In genomic region chr12:29242921-29243431, GRCh38 we compare ENCODE assay signal across 10 cellular contexts.
DNase-seq lines count a peak whose midpoint lies in the region; TF ChIP-seq lines count a peak whose summit lies in the region.
"Had no signal": no experiment of that assay in that cellular context is flagged by ENCODE, and none has a peak within 500 bp of the region (broad histone marks: within the 10 kb centered on the region; RNA-seq: fewer than 3 reads in every experiment).

No MANE protein-coding gene starts in this region.

- peaks cover 39% of the 10 kb centered on the region for H3K4me1 Mint-ChIP-seq in CD14-positive monocyte
- peaks cover 65% of the 10 kb centered on the region for H3K4me1 Mint-ChIP-seq in dendritic cell treated with granulocyte-macrophage colony-stimulating factor and Interleukin-4, amounts not matched to agents 40 ng/mL and 50 ng/mL, for 4 days (ENCODE audit: low read depth)
- H3K4me1 Mint-ChIP-seq in activated CD4-positive, alpha-beta memory T cell treated with anti-CD3 and anti-CD28 coated beads, Interleukin-2, amount 10 ng/mL, durations not matched to agents 7 days and 5 days, result peaks cover 24% of the 10 kb centered on the region

- peak overlapping the region; percentile 76 for H3K27ac ChIP-seq in muscle layer of duodenum (ENCODE audit: low read length)
- H3K27ac ChIP-seq: C4-2B had no signal

- intact Hi-C loops in CD14-positive monocyte (cut with micrococcal nuclease), result loop anchor here (5.0 to 10.0 kb wide), 3 partner anchors 86 to 182 kb away; no protein-coding TSS in a partner anchor
- intact Hi-C loops in dendritic cell treated with granulocyte-macrophage colony-stimulating factor and Interleukin-4, amounts not matched to agents 40 ng/mL and 50 ng/mL, for 4 days (cut with micrococcal nuclease), result loop anchor here (2.0 to 5.0 kb wide), 2 partner anchors 34 to 76 kb away; no protein-coding TSS in a partner anchor

- H3K4me3 Mint-ChIP-seq in CD14-positive monocyte, result peak overlapping the region in 1 of 2 donors; percentile 16
- no peak overlapping the region for H3K4me3 Mint-ChIP-seq in dendritic cell treated with granulocyte-macrophage colony-stimulating factor and Interleukin-4, amounts not matched to agents 40 ng/mL and 50 ng/mL, for 4 days
- H3K4me3 Mint-ChIP-seq in activated CD4-positive, alpha-beta memory T cell treated with anti-CD3 and anti-CD28 coated beads, Interleukin-2, amount 10 ng/mL, durations not matched to agents 7 days and 5 days, result no peak overlapping the region

- H3K9me3 ChIP-seq in muscle layer of duodenum (ENCODE audit: control insufficient read depth in 1 of 2, low read length in 2 of 2) (no peaks in the 10 kb centered on the region), MG63 (no peaks in the 10 kb centered on the region; the same call in 1 of the 2 replicates)

- peak overlapping the region; percentile 97 to 100 (median 99) for H3K27ac Mint-ChIP-seq in CD14-positive monocyte
- H3K27ac Mint-ChIP-seq in dendritic cell treated with granulocyte-macrophage colony-stimulating factor and Interleukin-4, amounts not matched to agents 40 ng/mL and 50 ng/mL, for 4 days, result peak overlapping the region; percentile 86
- no peak overlapping the region for H3K27ac Mint-ChIP-seq in activated CD4-positive, alpha-beta memory T cell treated with anti-CD3 and anti-CD28 coated beads, Interleukin-2, amount 10 ng/mL, durations not matched to agents 7 days and 5 days
- H3K27ac Mint-ChIP-seq: activated T-cell treated with anti-CD3 and anti-CD28 coated beads, Interleukin-2, amount 50 U/mL, for 72 hours had no signal

- CTCF ChIA-PET in GM10248 (lab: Yijun Ruan, JAX), result interaction anchor here (1.0 kb wide), 1 partner anchor 10 kb away, joined by 3 read pairs; no protein-coding TSS in a partner anchor
- CTCF ChIA-PET in activated CD4-positive, alpha-beta memory T cell treated with anti-CD3 and anti-CD28 coated beads, Interleukin-2, amount 10 ng/mL, durations not matched to agents 7 days and 5 days (lab: Charles Lee), result no interaction called here

- no peaks in the 10 kb centered on the region for H3K9me3 Mint-ChIP-seq in CD14-positive monocyte
- H3K9me3 Mint-ChIP-seq in dendritic cell treated with granulocyte-macrophage colony-stimulating factor and Interleukin-4, amounts not matched to agents 40 ng/mL and 50 ng/mL, for 4 days, result no peaks in the 10 kb centered on the region
- no peaks in the 10 kb centered on the region for H3K9me3 Mint-ChIP-seq in activated CD4-positive, alpha-beta memory T cell treated with anti-CD3 and anti-CD28 coated beads, Interleukin-2, amount 10 ng/mL, durations not matched to agents 7 days and 5 days
- H3K9me3 Mint-ChIP-seq: activated T-cell treated with anti-CD3 and anti-CD28 coated beads, Interleukin-2, amount 50 U/mL, for 72 hours had no signal

- peaks cover 19 to 20% of the 10 kb centered on the region in 2 donors for H3K4me1 ChIP-seq in muscle layer of duodenum (ENCODE audit: control insufficient read depth in 1 of 2, insufficient read depth in 2 of 2, low read length in 2 of 2)

- no peak overlapping the region for H3K4me3 ChIP-seq in muscle layer of duodenum (ENCODE audit: low read depth in 1 of 2, low read length in 2 of 2)
- no peak overlapping the region for H3K4me3 ChIP-seq in MG63

- TF ChIP-seq CTCF in CD14-positive monocyte (IDR thresholded peaks at IDR 0.05) (no peak), GM10248 (IDR thresholded peaks at IDR 0.05; ENCODE audit: control extremely low read depth, extremely low read depth, low read depth, missing control alignments) (no peak)

- DNase-seq in CD14-positive monocyte (ENCODE audit: low spot score) (peak; percentile 57), NCI-H446 treated with DMSO at 0.1 percent for 48 hours (lab: John Stamatoyannopoulos, UW) (peak; percentile 85), HK-2 (ENCODE audit: unreplicated experiment) (no peak), GM10248 (ENCODE audit: extremely low spot score) (no peak), MG63 (no peak)
- DNase-seq in activated CD4-positive, alpha-beta memory T cell treated with anti-CD3 and anti-CD28 coated beads, Interleukin-2, amount 10 ng/mL, durations not matched to agents 7 days and 5 days, result no peak

- H3K36me3 ChIP-seq in muscle layer of duodenum (ENCODE audit: control insufficient read depth in 1 of 2, insufficient read depth in 2 of 2, low read length in 2 of 2) (no peaks in the 10 kb centered on the region), MG63 (no peaks in the 10 kb centered on the region)

- H3K27me3 Mint-ChIP-seq in CD14-positive monocyte (ENCODE audit: low read depth in 3 of 3), result peaks cover 0 to 1% (median 0%) of the 10 kb centered on the region in 3 donors
- H3K27me3 Mint-ChIP-seq in dendritic cell treated with granulocyte-macrophage colony-stimulating factor and Interleukin-4, amounts not matched to agents 40 ng/mL and 50 ng/mL, for 4 days, result peaks cover 21% of the 10 kb centered on the region
- no peaks in the 10 kb centered on the region for H3K27me3 Mint-ChIP-seq in activated CD4-positive, alpha-beta memory T cell treated with anti-CD3 and anti-CD28 coated beads, Interleukin-2, amount 10 ng/mL, durations not matched to agents 7 days and 5 days

- POLR2A ChIA-PET in GM10248 (lab: Yijun Ruan, JAX), result no interaction called here
- POLR2A ChIA-PET in activated CD4-positive, alpha-beta memory T cell treated with anti-CD3 and anti-CD28 coated beads, Interleukin-2, amount 10 ng/mL, durations not matched to agents 7 days and 5 days (lab: Charles Lee), result no interaction called here

- H3K36me3 Mint-ChIP-seq in CD14-positive monocyte, result peaks cover 3 to 5% of the 10 kb centered on the region in 2 donors
- no peaks in the 10 kb centered on the region for H3K36me3 Mint-ChIP-seq in dendritic cell treated with granulocyte-macrophage colony-stimulating factor and Interleukin-4, amounts not matched to agents 40 ng/mL and 50 ng/mL, for 4 days (ENCODE audit: low read depth)
- H3K36me3 Mint-ChIP-seq in activated CD4-positive, alpha-beta memory T cell treated with anti-CD3 and anti-CD28 coated beads, Interleukin-2, amount 10 ng/mL, durations not matched to agents 7 days and 5 days (ENCODE audit: low read depth), result peaks cover 3% of the 10 kb centered on the region

- H3K27me3 ChIP-seq in muscle layer of duodenum (ENCODE audit: low read depth, low read length) (no peaks in the 10 kb centered on the region), MG63 (no peaks in the 10 kb centered on the region)

Comparison
In these comparisons a context has a peak if more than half of its experiments do, and no peak if none do; other contexts are left out.
1. DNase-seq: peak in CD14-positive monocyte (single experiment) and NCI-H446 treated with DMSO at 0.1 percent for 48 hours (single experiment); none in HK-2 (single experiment), GM10248 (single experiment), activated CD4-positive, alpha-beta memory T cell treated with anti-CD3 and anti-CD28 coated beads, Interleukin-2, amount 10 ng/mL, durations not matched to agents 7 days and 5 days (single experiment) and MG63 (single experiment).